In genomic region chr18:61842146-61842545, GRCh38 we compare ENCODE assay signal across 24 cellular contexts. TPM values are rescaled to one million over a fixed set of nuclear protein-coding genes. Genes with fewer than 3 reads are reported as not detected.
DNase-seq lines count a peak whose midpoint lies in the region; ATAC-seq lines count a peak whose summit lies in the region.
"Had no signal": no experiment of that assay in that cellular context is flagged by ENCODE, and none has a peak within 500 bp of the region (broad histone marks: within the 10 kb centered on the region; RNA-seq: fewer than 3 reads in every experiment).

No MANE protein-coding gene starts in this region.

- ATAC-seq in Right ventricle myocardium superior (ENCODE audit: poor library complexity), result peak; percentile 25
- ATAC-seq in GM21529 (IDR thresholded peaks at IDR 0.05; ENCODE audit: unreplicated experiment), result no peak
- ATAC-seq in HG02938 (IDR thresholded peaks at IDR 0.05; ENCODE audit: unreplicated experiment), result no peak
- ATAC-seq: activated CD4-positive, CD25-positive, alpha-beta regulatory T cell treated with anti-CD3 and anti-CD28 coated beads, Interleukin-2, amount 50 U/mL, for 24 hours; activated CD8-positive, alpha-beta memory T cell treated with anti-CD3 and anti-CD28 coated beads, Interleukin-2, amount 10 ng/mL, durations not matched to agents 7 days and 5 days; stimulated activated memory B cell treated with anti-CD40 and anti-IgM and Interleukin-4, amounts not matched to agents 10 μg/mL and 1 μg/mL and 100 μg/mL, for 72 hours had no signal

- H3K27ac ChIP-seq in temporal lobe (ENCODE audit: low read depth, low read length), result peak overlapping the region; percentile 67
- H3K27ac ChIP-seq: cardiac muscle cell, SJSA1, tibial nerve had no signal

- DNase-seq in Right ventricle myocardium superior (no peak), cardiac septum (ENCODE audit: low spot score) (no peak), astrocyte of the hippocampus (ENCODE audit: low read depth, low spot score) (peak; percentile 74), inferior parietal cortex (ENCODE audit: extremely low spot score) (peak; percentile 43), DMS 273 treated with DMSO at 0.1 percent for 48 hours (lab: John Stamatoyannopoulos, UW) (no peak)
- DNase-seq: activated CD8-positive, alpha-beta memory T cell treated with anti-CD3 and anti-CD28 coated beads, Interleukin-2, amount 10 ng/mL, durations not matched to agents 7 days and 5 days; CD4-positive, CD25-positive, alpha-beta regulatory T cell; DMS79; H9; islet precursor cell; mesendoderm; MV-4-11; NCI-H2081; NCI-H510A treated with DMSO at 0.1 percent for 48 hours; T1000 had no signal

- intact Hi-C loops in Right ventricle myocardium superior (cut with DNase I) (no loop called here), cardiac septum (cut with DNase I) (no loop called here)

RNA-seq across cellular contexts. Expression of gene RNF152, which starts 50.7 kb away (rescaled TPM):
- total RNA-seq in Right ventricle myocardium superior (11.4 TPM), cardiac septum (10.2 TPM), temporal lobe (60.7 TPM)
- total RNA-seq: OCI-LY7 had no signal

Comparison
In these comparisons a context has a peak if more than half of its experiments do, and no peak if none do; other contexts are left out.
1. DNase-seq: peak in astrocyte of the hippocampus (single experiment) and inferior parietal cortex (single experiment); none in Right ventricle myocardium superior (single experiment), cardiac septum (single experiment) and DMS 273 treated with DMSO at 0.1 percent for 48 hours (single experiment).